8 cellular contexts compared by ENCODE assay signal in the genomic region with DNA sequence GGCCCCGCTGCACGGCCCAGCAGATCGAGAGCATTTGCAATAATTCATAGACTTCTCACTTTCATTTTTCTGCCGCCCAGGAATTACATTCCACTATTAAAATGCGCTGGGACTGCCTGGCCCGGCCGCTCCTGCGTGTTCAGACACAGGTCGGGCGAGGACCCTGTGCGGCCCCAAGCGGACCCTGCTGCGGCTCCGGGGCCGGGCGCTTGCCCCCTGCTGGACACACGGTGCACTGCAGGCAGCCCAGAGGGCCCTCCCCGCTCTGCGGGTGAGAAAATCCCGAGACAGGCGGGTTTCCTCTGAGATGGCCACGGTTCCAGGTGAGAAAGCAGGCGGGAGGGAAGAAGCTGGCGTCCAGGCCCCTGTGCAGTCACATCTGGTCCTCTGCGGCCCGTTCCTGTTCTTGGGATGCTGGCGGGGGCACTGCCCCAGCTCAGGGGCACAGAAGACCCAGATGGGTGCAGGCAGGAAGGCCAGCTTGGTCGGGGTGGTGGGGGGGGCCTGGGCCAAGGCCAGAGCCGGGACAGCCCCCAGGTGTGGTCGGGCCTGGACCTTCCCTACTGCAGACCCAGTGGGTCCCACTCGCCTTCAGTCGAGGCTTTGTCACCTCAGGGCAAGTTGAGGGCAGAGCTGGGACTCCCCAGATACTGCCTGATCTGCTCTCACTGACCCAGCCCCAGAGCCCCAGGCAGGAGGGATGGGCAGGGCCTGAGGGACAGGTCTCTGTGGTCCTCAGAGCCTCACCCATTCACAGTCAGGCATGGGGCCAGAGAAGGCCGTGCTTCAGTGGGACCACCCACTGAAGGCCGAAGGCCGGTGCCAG.
DNase-seq lines count a peak whose midpoint lies in the region; ATAC-seq, FAIRE-seq and TF ChIP-seq lines count a peak whose summit lies in the region.
"Not testable (repeated sequence)": the region's sequence is repeated elsewhere in the genome, so short reads cannot be mapped to it uniquely, and the experiment has no call there.

No MANE protein-coding gene starts in this region.

- CTCF ChIA-PET in GM12878 (lab: Yijun Ruan, JAX), result interaction anchor here (0.7 to 1.2 kb wide), 3 partner anchors 42 to 176 kb away, joined by 3 to 4 read pairs (median 3); no protein-coding TSS in a partner anchor

- intact Hi-C loops in GM12878 (cut with micrococcal nuclease; ENCODE audit: unreplicated experiment); left cardiac atrium (cut with DNase I): not testable (repeated sequence)

- ATAC-seq in GM12878 (peak; percentile 97), left cardiac atrium (peak; percentile 83 to 85), omental fat pad (ENCODE audit: low FRiP score) (peak; percentile 85)

- in situ Hi-C loops in GM12878 (cut with MboI), result not testable (repeated sequence)

- H3K4me3 ChIP-seq in BLaER1 treated with 17β-estradiol and CSF1 and Interleukin-3, amounts not matched to agents 10 nM and 100 nM; H7 (ENCODE audit: insufficient read depth, low read depth, low read length); GM12878: not testable (repeated sequence)

- not testable (repeated sequence) for FAIRE-seq in GM12878 (lab: Jason Lieb, UNC)

- not testable (repeated sequence) for H3K9ac ChIP-seq in BLaER1 treated with 17β-estradiol and CSF1 and Interleukin-3, amounts not matched to agents 10 nM and 100 nM; GM12878 (ENCODE audit: control insufficient read depth, insufficient read depth, low read length)

- H2AFZ ChIP-seq in GM12878 (ENCODE audit: control insufficient read depth, low read depth, low read length), result not testable (repeated sequence)

- POLR2A ChIA-PET in GM12878 (lab: Charles Lee), result interaction anchor here (0.6 kb wide), 1 partner anchor 105 kb away, joined by 3 read pairs; no protein-coding TSS in a partner anchor

- peaks cover 0 to 10% (median 0%) of the 10 kb centered on the region in 10 experiments; a peak in 4 of 20 replicates for H3K4me1 ChIP-seq in BLaER1 treated with 17β-estradiol and CSF1 and Interleukin-3, amounts not matched to agents 10 nM and 100 nM
- not testable (repeated sequence) for H3K4me1 ChIP-seq in GM12878 (ENCODE audit: control insufficient read depth, insufficient read depth, low read length)

- WGBS in GM12878 (ENCODE audit: insufficient coverage, insufficient replicate concordance, low lambda C conversion rate, missing lambda C conversion rate), result 18% methylated on average over 34 of the region's 35 CpGs

- not testable (repeated sequence) for TF ChIP-seq EP300 in GM12878 (IDR thresholded peaks at IDR 0.05; ENCODE audit: borderline replicate concordance in 1 of 2, control insufficient read depth in 1 of 2, low read depth in 2 of 2, low read length in 2 of 2)

- not testable (repeated sequence) for H3K79me2 ChIP-seq in GM12878 (ENCODE audit: control insufficient read depth, insufficient read depth, low read length)

- not testable (repeated sequence) for H3K27ac ChIP-seq in BLaER1 treated with 17β-estradiol and CSF1 and Interleukin-3, amounts not matched to agents 10 nM and 100 nM; GM12878 (ENCODE audit: control insufficient read depth, insufficient read depth)

- peaks cover 0 to 18% (median 15%) of the 10 kb centered on the region in 11 experiments; a peak in 18 of 22 replicates for H3K27me3 ChIP-seq in BLaER1 treated with 17β-estradiol and CSF1 and Interleukin-3, amounts not matched to agents 10 nM and 100 nM
- not testable (repeated sequence) for H3K27me3 ChIP-seq in H7 (ENCODE audit: control insufficient read depth, insufficient read depth, low read length); GM12878 (replicated peaks in 1 of 2; ENCODE audit: control insufficient read depth in 2 of 2, insufficient read depth in 2 of 2, low read length in 1 of 2)

- peaks cover 0 to 21% (median 0%) of the 10 kb centered on the region in 11 experiments; a peak in 4 of 22 replicates for H4K20me1 ChIP-seq in BLaER1 treated with 17β-estradiol and CSF1 and Interleukin-3, amounts not matched to agents 10 nM and 100 nM
- H4K20me1 ChIP-seq in GM12878 (ENCODE audit: control insufficient read depth, insufficient read depth), result not testable (repeated sequence)

- not testable (repeated sequence) for H3K36me3 ChIP-seq in BLaER1 treated with 17β-estradiol and CSF1 and Interleukin-3, amounts not matched to agents 10 nM and 100 nM; H7 (replicated peaks; ENCODE audit: control insufficient read depth, insufficient read depth, low read length); GM12878 (ENCODE audit: control insufficient read depth in 2 of 2, insufficient read depth in 2 of 2, low read length in 1 of 2)

- DNase-seq in H7, result peak; percentile 95
- DNase-seq in NCI-H82 (lab: John Stamatoyannopoulos, UW), result peak; percentile 61
- peak; percentile 40 for DNase-seq in activated CD4-positive, alpha-beta T cell treated with anti-CD3 and anti-CD28 coated beads, Interleukin-2, amount 50 U/mL, for 4 hours
- DNase-seq in GM12878 (ENCODE audit: low read depth, low spot score); omental fat pad (ENCODE audit: low spot score): not testable (repeated sequence)
- peak; percentile 52 for DNase-seq in left cardiac atrium
- DNase-seq in stimulated activated CD8-positive, alpha-beta memory T cell treated with anti-CD3 and anti-CD28 coated beads, Interleukin-4, amount 100 ng/mL, for 4 hours (ENCODE audit: low read depth in 2 of 2, low spot score in 1 of 2), result peak; percentile 18 to 25

- peak; percentile 30; the same call in 1 of the 2 replicates for TF ChIP-seq RAD21 in GM12878 (IDR thresholded peaks at IDR 0.05; ENCODE audit: insufficient read depth, low read depth, low read length)

- SMC1A ChIA-PET in GM12878 (lab: Charles Lee; ENCODE audit: uncharacterized antibody, unreplicated experiment), result not testable (repeated sequence)

- TF ChIP-seq CTCF in GM12878 (IDR thresholded peaks at IDR 0.05 in 2 of 3, conservative IDR thresholded peaks at IDR 0.05 in 1 of 3; ENCODE audit: control insufficient read depth in 2 of 3, extremely low read depth in 1 of 3, insufficient read depth in 1 of 3, low read depth in 3 of 3, low read length in 3 of 3) (peak; percentile 53 to 84 (median 65)), omental fat pad (IDR thresholded peaks at IDR 0.05) (peak in 1 of 3 donors; percentile 78)

- BruUV-seq in GM12878 (replicated peaks; lab: Mats Ljungman, UMichigan), result not testable (repeated sequence)

- RAD21 ChIA-PET in GM12878 (lab: Charles Lee; ENCODE audit: unreplicated experiment), result not testable (repeated sequence)

- H3K9me3 ChIP-seq in BLaER1 treated with 17β-estradiol and CSF1 and Interleukin-3, amounts not matched to agents 10 nM and 100 nM (replicated peaks in 1 of 11); GM12878 (replicated peaks; ENCODE audit: control insufficient read depth, insufficient read depth, low read length): not testable (repeated sequence)

- H3K4me2 ChIP-seq in BLaER1 treated with 17β-estradiol and CSF1 and Interleukin-3, amounts not matched to agents 10 nM and 100 nM, result peak overlapping the region in 7 of 11 experiments; percentile 5 to 57 (median 20); a peak in 5 of 22 replicates
- H3K4me2 ChIP-seq in GM12878 (ENCODE audit: control insufficient read depth, insufficient read depth), result not testable (repeated sequence)

- TF ChIP-seq POLR2A in GM12878 (IDR thresholded peaks at IDR 0.05; ENCODE audit: low read depth, low read length), result not testable (repeated sequence)

TF ChIP-seq in GM12878, 131 proteins besides CTCF, POLR2A, EP300 and RAD21:
- 0 out of 2 replicates have a peak, but pooled peaks have one; percentile 13 for TF ChIP-seq SMC3 (IDR thresholded peaks at IDR 0.05; ENCODE audit: borderline replicate concordance, low read length)
